In genomic region chr16:32083891-32084290, GRCh38 we compare ENCODE assay signal across 7 cellular contexts.
DNase-seq lines count a peak whose midpoint lies in the region; ATAC-seq and TF ChIP-seq lines count a peak whose summit lies in the region.
"Not testable (repeated sequence)": the region's sequence is repeated elsewhere in the genome, so short reads cannot be mapped to it uniquely, and the experiment has no call there.

No MANE protein-coding gene starts in this region.

- H3K4me3 ChIP-seq in right cardiac atrium (ENCODE audit: low read length); right lobe of liver: not testable (repeated sequence)

- not testable (repeated sequence) for H3K36me3 ChIP-seq in right lobe of liver

- not testable (repeated sequence) for H3K4me1 ChIP-seq in right cardiac atrium (ENCODE audit: control insufficient read depth, insufficient read depth, low read length); right lobe of liver

- H3K27me3 ChIP-seq in right cardiac atrium (ENCODE audit: control insufficient read depth, insufficient read depth); right lobe of liver: not testable (repeated sequence)

- not testable (repeated sequence) for TF ChIP-seq CTCF in right lobe of liver (IDR thresholded peaks at IDR 0.05)

- H3K27me3 Mint-ChIP-seq in memory B cell, result not testable (repeated sequence)

- WGBS in right cardiac atrium, result 37% methylated on average over 13 of the region's 15 CpGs
- no CpG with 5 or more reads among the region's 15 CpGs for WGBS in right lobe of liver (ENCODE audit: insufficient coverage, low coverage, low lambda C conversion rate, missing lambda C conversion rate)

- not testable (repeated sequence) for H3K36me3 Mint-ChIP-seq in memory B cell

- ATAC-seq in right cardiac atrium; right lobe of liver; memory B cell (ENCODE audit: low read depth): not testable (repeated sequence)

- H3K4me3 Mint-ChIP-seq in memory B cell, result peak overlapping the region; percentile 52

- DNase-seq in activated CD4-positive, alpha-beta T cell treated with anti-CD3 and anti-CD28 coated beads for 48 hours, result peak; percentile 1
- DNase-seq in activated effector memory CD4-positive, alpha-beta T cell treated with anti-CD3 and anti-CD28 coated beads, Interleukin-2, amount 50 U/mL, for 16 hours, result peak; percentile 61
- DNase-seq in right cardiac atrium, result peak in 2 of 3 donors; percentile 17 to 34
- peak in 2 of 3 donors; percentile 4 to 21 for DNase-seq in right lobe of liver
- not testable (repeated sequence) for DNase-seq in memory B cell (ENCODE audit: low spot score in 2 of 2)
- DNase-seq in posterior vena cava (ENCODE audit: low spot score), result peak; percentile 77
- DNase-seq in stimulated activated CD4-positive, alpha-beta T cell treated with anti-CD3 and anti-CD28 coated beads, Interleukin-15, amount 100 ng/mL, for 24 hours, result peak; percentile 0

- H3K9me3 Mint-ChIP-seq in memory B cell, result not testable (repeated sequence)

- not testable (repeated sequence) for TF ChIP-seq POLR2A in right lobe of liver (IDR thresholded peaks at IDR 0.05)

- not testable (repeated sequence) for H3K27ac ChIP-seq in right cardiac atrium (ENCODE audit: low read length); right lobe of liver

- H3K4me1 Mint-ChIP-seq in memory B cell, result not testable (repeated sequence)

- intact Hi-C loops in right cardiac atrium (cut with DNase I); right lobe of liver (cut with DNase I); posterior vena cava (cut with DNase I): not testable (repeated sequence)

- H3K27ac Mint-ChIP-seq in memory B cell, result not testable (repeated sequence)

- not testable (repeated sequence) for H3K9me3 ChIP-seq in right cardiac atrium (ENCODE audit: control insufficient read depth, low read length); right lobe of liver
